1 cellular context compared by ENCODE assay signal in the genomic region with DNA sequence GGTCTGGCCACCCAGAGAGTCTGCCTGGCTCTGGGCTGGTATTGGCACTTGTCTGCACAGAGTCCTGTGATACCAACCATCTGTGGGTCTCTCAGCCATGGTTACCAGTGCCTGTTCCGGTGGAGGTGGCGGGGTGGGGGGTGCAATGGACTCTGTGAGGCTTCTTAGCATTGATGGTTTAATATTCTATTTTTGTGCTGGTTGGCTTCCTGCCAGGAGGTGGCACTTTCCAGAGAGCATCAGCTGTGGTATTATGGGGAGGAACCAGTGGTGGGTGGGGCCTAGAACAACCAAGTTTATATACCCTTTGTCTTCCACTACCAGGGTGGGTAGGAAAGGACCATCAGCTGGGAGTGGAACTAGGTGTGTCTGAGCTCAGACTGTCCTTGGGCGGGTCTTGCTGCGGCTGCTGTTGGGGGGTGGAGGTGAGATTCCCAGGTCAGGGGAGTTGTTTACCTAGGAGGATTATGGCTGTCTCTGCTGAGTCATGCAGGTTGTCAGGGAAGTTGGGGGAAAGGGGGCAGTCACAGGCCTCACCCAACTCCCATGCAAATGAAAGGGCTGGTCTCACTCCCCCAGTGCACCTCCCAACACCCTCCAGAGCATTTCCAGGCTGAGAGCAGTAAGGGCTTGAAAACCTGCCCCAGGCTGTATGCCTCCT.
TF ChIP-seq lines count a peak whose summit lies in the region.

No MANE protein-coding gene starts in this region.

TF ChIP-seq in GM23338, 12 proteins besides CTCF, POLR2A, EP300 and RAD21 (continued from another document):
- TF ChIP-seq, protein P1, sequence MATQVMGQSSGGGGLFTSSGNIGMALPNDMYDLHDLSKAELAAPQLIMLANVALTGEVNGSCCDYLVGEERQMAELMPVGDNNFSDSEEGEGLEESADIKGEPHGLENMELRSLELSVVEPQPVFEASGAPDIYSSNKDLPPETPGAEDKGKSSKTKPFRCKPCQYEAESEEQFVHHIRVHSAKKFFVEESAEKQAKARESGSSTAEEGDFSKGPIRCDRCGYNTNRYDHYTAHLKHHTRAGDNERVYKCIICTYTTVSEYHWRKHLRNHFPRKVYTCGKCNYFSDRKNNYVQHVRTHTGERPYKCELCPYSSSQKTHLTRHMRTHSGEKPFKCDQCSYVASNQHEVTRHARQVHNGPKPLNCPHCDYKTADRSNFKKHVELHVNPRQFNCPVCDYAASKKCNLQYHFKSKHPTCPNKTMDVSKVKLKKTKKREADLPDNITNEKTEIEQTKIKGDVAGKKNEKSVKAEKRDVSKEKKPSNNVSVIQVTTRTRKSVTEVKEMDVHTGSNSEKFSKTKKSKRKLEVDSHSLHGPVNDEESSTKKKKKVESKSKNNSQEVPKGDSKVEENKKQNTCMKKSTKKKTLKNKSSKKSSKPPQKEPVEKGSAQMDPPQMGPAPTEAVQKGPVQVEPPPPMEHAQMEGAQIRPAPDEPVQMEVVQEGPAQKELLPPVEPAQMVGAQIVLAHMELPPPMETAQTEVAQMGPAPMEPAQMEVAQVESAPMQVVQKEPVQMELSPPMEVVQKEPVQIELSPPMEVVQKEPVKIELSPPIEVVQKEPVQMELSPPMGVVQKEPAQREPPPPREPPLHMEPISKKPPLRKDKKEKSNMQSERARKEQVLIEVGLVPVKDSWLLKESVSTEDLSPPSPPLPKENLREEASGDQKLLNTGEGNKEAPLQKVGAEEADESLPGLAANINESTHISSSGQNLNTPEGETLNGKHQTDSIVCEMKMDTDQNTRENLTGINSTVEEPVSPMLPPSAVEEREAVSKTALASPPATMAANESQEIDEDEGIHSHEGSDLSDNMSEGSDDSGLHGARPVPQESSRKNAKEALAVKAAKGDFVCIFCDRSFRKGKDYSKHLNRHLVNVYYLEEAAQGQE (IDR thresholded peaks at IDR 0.05; ENCODE audit: unreplicated experiment) = no peak
- TF ChIP-seq, protein P2, sequence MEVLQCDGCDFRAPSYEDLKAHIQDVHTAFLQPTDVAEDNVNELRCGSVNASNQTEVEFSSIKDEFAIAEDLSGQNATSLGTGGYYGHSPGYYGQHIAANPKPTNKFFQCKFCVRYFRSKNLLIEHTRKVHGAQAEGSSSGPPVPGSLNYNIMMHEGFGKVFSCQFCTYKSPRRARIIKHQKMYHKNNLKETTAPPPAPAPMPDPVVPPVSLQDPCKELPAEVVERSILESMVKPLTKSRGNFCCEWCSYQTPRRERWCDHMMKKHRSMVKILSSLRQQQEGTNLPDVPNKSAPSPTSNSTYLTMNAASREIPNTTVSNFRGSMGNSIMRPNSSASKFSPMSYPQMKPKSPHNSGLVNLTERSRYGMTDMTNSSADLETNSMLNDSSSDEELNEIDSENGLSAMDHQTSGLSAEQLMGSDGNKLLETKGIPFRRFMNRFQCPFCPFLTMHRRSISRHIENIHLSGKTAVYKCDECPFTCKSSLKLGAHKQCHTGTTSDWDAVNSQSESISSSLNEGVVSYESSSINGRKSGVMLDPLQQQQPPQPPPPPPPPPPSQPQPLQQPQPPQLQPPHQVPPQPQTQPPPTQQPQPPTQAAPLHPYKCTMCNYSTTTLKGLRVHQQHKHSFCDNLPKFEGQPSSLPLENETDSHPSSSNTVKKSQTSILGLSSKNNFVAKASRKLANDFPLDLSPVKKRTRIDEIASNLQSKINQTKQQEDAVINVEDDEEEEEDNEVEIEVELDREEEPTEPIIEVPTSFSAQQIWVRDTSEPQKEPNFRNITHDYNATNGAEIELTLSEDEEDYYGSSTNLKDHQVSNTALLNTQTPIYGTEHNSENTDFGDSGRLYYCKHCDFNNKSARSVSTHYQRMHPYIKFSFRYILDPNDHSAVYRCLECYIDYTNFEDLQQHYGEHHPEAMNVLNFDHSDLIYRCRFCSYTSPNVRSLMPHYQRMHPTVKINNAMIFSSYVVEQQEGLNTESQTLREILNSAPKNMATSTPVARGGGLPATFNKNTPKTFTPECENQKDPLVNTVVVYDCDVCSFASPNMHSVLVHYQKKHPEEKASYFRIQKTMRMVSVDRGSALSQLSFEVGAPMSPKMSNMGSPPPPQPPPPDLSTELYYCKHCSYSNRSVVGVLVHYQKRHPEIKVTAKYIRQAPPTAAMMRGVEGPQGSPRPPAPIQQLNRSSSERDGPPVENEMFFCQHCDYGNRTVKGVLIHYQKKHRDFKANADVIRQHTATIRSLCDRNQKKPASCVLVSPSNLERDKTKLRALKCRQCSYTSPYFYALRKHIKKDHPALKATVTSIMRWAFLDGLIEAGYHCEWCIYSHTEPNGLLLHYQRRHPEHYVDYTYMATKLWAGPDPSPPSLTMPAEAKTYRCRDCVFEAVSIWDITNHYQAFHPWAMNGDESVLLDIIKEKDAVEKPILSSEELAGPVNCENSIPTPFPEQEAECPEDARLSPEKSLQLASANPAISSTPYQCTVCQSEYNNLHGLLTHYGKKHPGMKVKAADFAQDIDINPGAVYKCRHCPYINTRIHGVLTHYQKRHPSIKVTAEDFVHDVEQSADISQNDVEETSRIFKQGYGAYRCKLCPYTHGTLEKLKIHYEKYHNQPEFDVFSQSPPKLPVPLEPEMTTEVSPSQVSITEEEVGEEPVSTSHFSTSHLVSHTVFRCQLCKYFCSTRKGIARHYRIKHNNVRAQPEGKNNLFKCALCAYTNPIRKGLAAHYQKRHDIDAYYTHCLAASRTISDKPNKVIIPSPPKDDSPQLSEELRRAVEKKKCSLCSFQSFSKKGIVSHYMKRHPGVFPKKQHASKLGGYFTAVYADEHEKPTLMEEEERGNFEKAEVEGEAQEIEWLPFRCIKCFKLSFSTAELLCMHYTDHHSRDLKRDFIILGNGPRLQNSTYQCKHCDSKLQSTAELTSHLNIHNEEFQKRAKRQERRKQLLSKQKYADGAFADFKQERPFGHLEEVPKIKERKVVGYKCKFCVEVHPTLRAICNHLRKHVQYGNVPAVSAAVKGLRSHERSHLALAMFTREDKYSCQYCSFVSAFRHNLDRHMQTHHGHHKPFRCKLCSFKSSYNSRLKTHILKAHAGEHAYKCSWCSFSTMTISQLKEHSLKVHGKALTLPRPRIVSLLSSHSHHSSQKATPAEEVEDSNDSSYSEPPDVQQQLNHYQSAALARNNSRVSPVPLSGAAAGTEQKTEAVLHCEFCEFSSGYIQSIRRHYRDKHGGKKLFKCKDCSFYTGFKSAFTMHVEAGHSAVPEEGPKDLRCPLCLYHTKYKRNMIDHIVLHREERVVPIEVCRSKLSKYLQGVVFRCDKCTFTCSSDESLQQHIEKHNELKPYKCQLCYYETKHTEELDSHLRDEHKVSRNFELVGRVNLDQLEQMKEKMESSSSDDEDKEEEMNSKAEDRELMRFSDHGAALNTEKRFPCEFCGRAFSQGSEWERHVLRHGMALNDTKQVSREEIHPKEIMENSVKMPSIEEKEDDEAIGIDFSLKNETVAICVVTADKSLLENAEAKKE (CRISPR knock-in tag; IDR thresholded peaks at IDR 0.05) = no peak
- TF ChIP-seq JUNB (IDR thresholded peaks at IDR 0.05; ENCODE audit: unreplicated experiment) (no peak), CREB1 (CRISPR knock-in tag; IDR thresholded peaks at IDR 0.05; ENCODE audit: low read depth) (no peak), STAT1 (IDR thresholded peaks at IDR 0.05; ENCODE audit: unreplicated experiment) (no peak)
